11 cellular contexts compared by ENCODE assay signal in genomic region chr2:47237375-47238357, GRCh38.
A peak's percentile ranks its signal among the peaks of the same experiment; 100 is the strongest.
DNase-seq lines count a peak whose midpoint lies in the region; ATAC-seq and TF ChIP-seq lines count a peak whose summit lies in the region.
"Had no signal": no experiment of that assay in that cellular context is flagged by ENCODE, and none has a peak within 500 bp of the region (broad histone marks: within the 10 kb centered on the region; RNA-seq: fewer than 3 reads in every experiment).

No MANE protein-coding gene starts in this region.

- H3K36me3 Mint-ChIP-seq in GM23338 (ENCODE audit: low read depth) (no peaks in the 10 kb centered on the region; the same call in 2 of the 3 replicates), WTC11 (no peaks in the 10 kb centered on the region), glutamatergic neuron (ENCODE audit: unreplicated experiment) (peaks cover 4% of the 10 kb centered on the region)
- H3K36me3 Mint-ChIP-seq in T-helper 2 cell treated with Interferon-gamma antibody and Interleukin-4, amounts not matched to agents 5 μg/mL and 100 μg/mL, for 36 hours (ENCODE audit: low read depth) = no peaks in the 10 kb centered on the region

- H3K4me3 Mint-ChIP-seq in GM23338 = peak overlapping the region; percentile 40
- no peak overlapping the region for H3K4me3 Mint-ChIP-seq in WTC11
- peak overlapping the region; percentile 72 for H3K4me3 Mint-ChIP-seq in glutamatergic neuron (ENCODE audit: unreplicated experiment)
- H3K4me3 Mint-ChIP-seq in T-helper 2 cell treated with Interferon-gamma antibody and Interleukin-4, amounts not matched to agents 5 μg/mL and 100 μg/mL, for 36 hours = no peak overlapping the region
- H3K4me3 Mint-ChIP-seq: CD4-positive, alpha-beta T cell had no signal

- H3K27me3 Mint-ChIP-seq in GM23338 (ENCODE audit: insufficient read depth, low read depth, poor library complexity) (peaks cover 20% of the 10 kb centered on the region), WTC11 (ENCODE audit: low read depth) (peaks cover 5% of the 10 kb centered on the region; the same call in 1 of the 2 replicates), glutamatergic neuron (ENCODE audit: unreplicated experiment) (peaks cover 8% of the 10 kb centered on the region)
- H3K27me3 Mint-ChIP-seq in T-helper 2 cell treated with Interferon-gamma antibody and Interleukin-4, amounts not matched to agents 5 μg/mL and 100 μg/mL, for 36 hours (ENCODE audit: low read depth) = peaks cover 28% of the 10 kb centered on the region
- H3K27me3 Mint-ChIP-seq: CD4-positive, alpha-beta T cell had no signal

- H3K4me2 ChIP-seq in GM23338 = peak overlapping the region; percentile 57

- WGBS in ovary, 3 donors = 15 to 23% (median 18%) methylated on average over 12 of the region's 12 CpGs

- H3K4me1 ChIP-seq in GM23338 (ENCODE audit: insufficient read depth) (peaks cover 33% of the 10 kb centered on the region), ovary (ENCODE audit: insufficient read depth) (peaks cover 2% of the 10 kb centered on the region)

- TF ChIP-seq EP300 in ovary (IDR thresholded peaks at IDR 0.05) = no peak

- no peaks in the 10 kb centered on the region for H3K79me2 ChIP-seq in GM23338 (replicated peaks; ENCODE audit: insufficient read depth)

- H3K9me3 Mint-ChIP-seq in GM23338 (no peaks in the 10 kb centered on the region), WTC11 (no peaks in the 10 kb centered on the region), glutamatergic neuron (ENCODE audit: unreplicated experiment) (peaks cover 3% of the 10 kb centered on the region)
- H3K9me3 Mint-ChIP-seq in T-helper 2 cell treated with Interferon-gamma antibody and Interleukin-4, amounts not matched to agents 5 μg/mL and 100 μg/mL, for 36 hours = no peaks in the 10 kb centered on the region
- H3K9me3 Mint-ChIP-seq: activated T-helper 2 cell treated with anti-CD3 and anti-CD28 coated beads, Interferon-gamma antibody, Interleukin-2, Interleukin-4, amounts not matched to agents 10 μg/mL and 5 μg/mL and 100 μg/mL, durations not matched to agents 14 hours and 24 hours and 36 hours; CD4-positive, alpha-beta T cell had no signal

- H3K27ac Mint-ChIP-seq in GM23338 (peak overlapping the region; percentile 86), WTC11 (peak overlapping the region; percentile 86), glutamatergic neuron (ENCODE audit: unreplicated experiment) (peak overlapping the region; percentile 85)
- H3K27ac Mint-ChIP-seq in T-helper 2 cell treated with Interferon-gamma antibody and Interleukin-4, amounts not matched to agents 5 μg/mL and 100 μg/mL, for 36 hours = no peak overlapping the region
- H3K27ac Mint-ChIP-seq: activated T-helper 2 cell treated with anti-CD3 and anti-CD28 coated beads, Interferon-gamma antibody, Interleukin-2, Interleukin-4, amounts not matched to agents 10 μg/mL and 5 μg/mL and 100 μg/mL, durations not matched to agents 14 hours and 24 hours and 36 hours; CD4-positive, alpha-beta T cell had no signal

- no peak overlapping the region for H3K4me3 ChIP-seq in GM23338
- H3K4me3 ChIP-seq in ovary = no peak overlapping the region

- H3K27ac ChIP-seq in GM23338 (ENCODE audit: low read depth) = peak overlapping the region; percentile 67
- H3K27ac ChIP-seq in ovary = no peak overlapping the region

- peak; percentile 82 for DNase-seq in GM23338 (ENCODE audit: low spot score)
- no peak for DNase-seq in WTC11 (ENCODE audit: low spot score)
- DNase-seq in glutamatergic neuron = no peak
- DNase-seq in ovary = peak; percentile 76 to 86 (median 78)
- no peak for DNase-seq in SIG-M5 (lab: John Stamatoyannopoulos, UW)
- no peak for DNase-seq in retina
- no peak for DNase-seq in activated gamma-delta T cell treated with Interleukin-2 at 50 U/mL for 16 hours
- DNase-seq in T-helper 2 cell treated with Interferon-gamma antibody and Interleukin-4, amounts not matched to agents 5 μg/mL and 100 μg/mL, for 36 hours (ENCODE audit: low spot score) = no peak
- DNase-seq: CD4-positive, alpha-beta T cell had no signal

- peaks cover 48% of the 10 kb centered on the region for H3K4me1 Mint-ChIP-seq in GM23338
- peaks cover 48% of the 10 kb centered on the region for H3K4me1 Mint-ChIP-seq in WTC11
- H3K4me1 Mint-ChIP-seq in glutamatergic neuron (ENCODE audit: low read depth, unreplicated experiment) = peaks cover 47% of the 10 kb centered on the region
- peaks cover 3% of the 10 kb centered on the region for H3K4me1 Mint-ChIP-seq in T-helper 2 cell treated with Interferon-gamma antibody and Interleukin-4, amounts not matched to agents 5 μg/mL and 100 μg/mL, for 36 hours (ENCODE audit: low read depth)

- CTCF ChIA-PET in WTC11 (lab: Charles Lee) = interaction anchor here (0.7 to 2.7 kb wide), 6 partner anchors 10 to 122 kb away, joined by 3 to 14 read pairs (median 4); no protein-coding TSS in a partner anchor

- no peaks in the 10 kb centered on the region for H3K36me3 ChIP-seq in GM23338 (ENCODE audit: insufficient read depth)
- no peaks in the 10 kb centered on the region for H3K36me3 ChIP-seq in ovary

- no peaks in the 10 kb centered on the region for H3K9me3 ChIP-seq in ovary

- H3K27me3 ChIP-seq in GM23338 (ENCODE audit: insufficient read depth) = no peaks in the 10 kb centered on the region
- no peaks in the 10 kb centered on the region for H3K27me3 ChIP-seq in ovary

- POLR2A ChIA-PET in WTC11 (lab: Charles Lee) = no interaction called here

- H4K20me1 ChIP-seq in GM23338 (replicated peaks; ENCODE audit: insufficient read depth) = no peaks in the 10 kb centered on the region

- intact Hi-C loops in ovary (cut with DNase I) = no loop called here

- TF ChIP-seq CTCF in GM23338 (conservative IDR thresholded peaks at IDR 0.05; ENCODE audit: low read depth in 2 of 2) (no peak), WTC11 (IDR thresholded peaks at IDR 0.05) (no peak), glutamatergic neuron (IDR thresholded peaks at IDR 0.05; ENCODE audit: partially characterized antibody, unreplicated experiment) (no peak), ovary (IDR thresholded peaks at IDR 0.05) (no peak)

- no peak for TF ChIP-seq POLR2A in ovary (IDR thresholded peaks at IDR 0.05)

- H3F3A ChIP-seq in GM23338 (replicated peaks; ENCODE audit: low read depth) = peaks cover 14% of the 10 kb centered on the region; the same call in 1 of the 2 replicates

- ATAC-seq in GM23338 = peak; percentile 64
- peak; percentile 49 for ATAC-seq in WTC11
- ATAC-seq: left lobe of liver had no signal

- peak overlapping the region; percentile 1; the same call in 1 of the 2 replicates for H2AFZ ChIP-seq in GM23338

- H3K9me2 ChIP-seq in GM23338 (ENCODE audit: insufficient read depth) = peaks cover 10% of the 10 kb centered on the region; the same call in 1 of the 2 replicates

TF ChIP-seq in GM23338, 12 proteins besides CTCF, POLR2A, EP300 and RAD21 (continues in another document):
- TF ChIP-seq EZH2 (IDR thresholded peaks at IDR 0.05; ENCODE audit: low read depth, unreplicated experiment) = no peak
- no peak for TF ChIP-seq CREB1 (CRISPR knock-in tag; IDR thresholded peaks at IDR 0.05; ENCODE audit: low read depth)
- TF ChIP-seq EZH2phosphoT487 (IDR thresholded peaks at IDR 0.05; ENCODE audit: unreplicated experiment) = no peak
- no peak for TF ChIP-seq ZNF331 (CRISPR knock-in tag; IDR thresholded peaks at IDR 0.05; ENCODE audit: low read depth)
- no peak for TF ChIP-seq JUNB (IDR thresholded peaks at IDR 0.05; ENCODE audit: unreplicated experiment)
- TF ChIP-seq STAT1 (IDR thresholded peaks at IDR 0.05; ENCODE audit: unreplicated experiment) = no peak
- TF ChIP-seq ZNF114 (CRISPR knock-in tag; IDR thresholded peaks at IDR 0.05) = no peak
- no peak for TF ChIP-seq ETS1 (IDR thresholded peaks at IDR 0.05)

TF ChIP-seq in WTC11, 78 proteins besides CTCF, POLR2A, EP300 and RAD21 (continues in another document):
- TF ChIP-seq TEAD1 (CRISPR knock-in tag; IDR thresholded peaks at IDR 0.05) (peak; percentile 23; the same call in 1 of the 2 replicates), ZNF281 (CRISPR knock-in tag; IDR thresholded peaks at IDR 0.05) (0 out of 2 replicates have a peak, but pooled peaks have one; percentile 41), ZNF423 (CRISPR knock-in tag; IDR thresholded peaks at IDR 0.05) (peak; percentile 51; the same call in 1 of the 2 replicates), ZSCAN18 (CRISPR knock-in tag; IDR thresholded peaks at IDR 0.05) (no peak), SP1 (CRISPR knock-in tag; conservative IDR thresholded peaks at IDR 0.05) (0 out of 2 replicates have a peak, but pooled peaks have one; percentile 22)

Comparison
In these comparisons a context has a peak if more than half of its experiments do, and no peak if none do; other contexts are left out.
1. DNase-seq: peak in GM23338 (single experiment) and ovary (5 of 5); none in WTC11 (single experiment), glutamatergic neuron (single experiment), SIG-M5 (single experiment), retina (single experiment), activated gamma-delta T cell treated with Interleukin-2 at 50 U/mL for 16 hours (single experiment) and T-helper 2 cell treated with Interferon-gamma antibody and Interleukin-4, amounts not matched to agents 5 μg/mL and 100 μg/mL, for 36 hours (single experiment).
2. H3K4me3 Mint-ChIP-seq: peak in GM23338 (single experiment) and glutamatergic neuron (single experiment); none in WTC11 (single experiment) and T-helper 2 cell treated with Interferon-gamma antibody and Interleukin-4, amounts not matched to agents 5 μg/mL and 100 μg/mL, for 36 hours (single experiment).